9 cellular contexts compared by ENCODE assay signal in genomic region chr12:3129301-3130052, GRCh38. TPM values are rescaled to one million over a fixed set of nuclear protein-coding genes. Genes with fewer than 3 reads are reported as not detected.
DNase-seq lines count a peak whose midpoint lies in the region; ATAC-seq and TF ChIP-seq lines count a peak whose summit lies in the region.
"Had no signal": no experiment of that assay in that cellular context is flagged by ENCODE, and none has a peak within 500 bp of the region (broad histone marks: within the 10 kb centered on the region; RNA-seq: fewer than 3 reads in every experiment).

No MANE protein-coding gene starts in this region.

- peaks cover 15% of the 10 kb centered on the region for H3K4me1 ChIP-seq in parathyroid adenoma
- H3K4me1 ChIP-seq in vagina = peaks cover 40% of the 10 kb centered on the region

- TF ChIP-seq CTCF in parathyroid adenoma (IDR thresholded peaks at IDR 0.05) (no peak), vagina (IDR thresholded peaks at IDR 0.05) (no peak)

- no peaks in the 10 kb centered on the region for H3K9me3 ChIP-seq in parathyroid adenoma (ENCODE audit: control insufficient read depth, low read length)
- no peaks in the 10 kb centered on the region for H3K9me3 ChIP-seq in vagina

- no peak for TF ChIP-seq POLR2A in vagina (IDR thresholded peaks at IDR 0.05)

- peak overlapping the region; percentile 49 for H3K27ac ChIP-seq in parathyroid adenoma
- no peak overlapping the region for H3K27ac ChIP-seq in vagina

- no peaks in the 10 kb centered on the region for H3K27me3 ChIP-seq in parathyroid adenoma (ENCODE audit: control insufficient read depth, insufficient read depth, low read length)
- H3K27me3 ChIP-seq in vagina = no peaks in the 10 kb centered on the region

- intact Hi-C loops in vagina (cut with DNase I) = loop anchor here (10.0 kb wide), 1 partner anchor 55 kb away; the partner anchor contains the start of gene TSPAN9

- H3K4me3 ChIP-seq in parathyroid adenoma (ENCODE audit: low read depth, low read length) = no peak overlapping the region
- no peak overlapping the region for H3K4me3 ChIP-seq in vagina

- H3K79me2 ChIP-seq in parathyroid adenoma = peaks cover 13% of the 10 kb centered on the region

- no peak overlapping the region for H3K9ac ChIP-seq in parathyroid adenoma

- H3K36me3 ChIP-seq in parathyroid adenoma (ENCODE audit: control insufficient read depth, insufficient read depth, low read length) (no peaks in the 10 kb centered on the region), vagina (no peaks in the 10 kb centered on the region)

- peak; percentile 34 for DNase-seq in NCI-H82 (lab: John Stamatoyannopoulos, UW)
- DNase-seq in NCI-H82 treated with DMSO at 0.1 percent for 48 hours (lab: John Stamatoyannopoulos, UW; ENCODE audit: unreplicated experiment) = no peak
- DNase-seq in MV-4-11 (lab: John Stamatoyannopoulos, UW) = peak; percentile 92
- DNase-seq in amniotic epithelial cell (ENCODE audit: low read depth) = peak; percentile 85
- DNase-seq in HuH-7.5 (ENCODE audit: low spot score) = no peak
- DNase-seq in vagina (ENCODE audit: extremely low spot score in 2 of 2) = no peak
- DNase-seq: endodermal cell had no signal

- H2AFZ ChIP-seq in parathyroid adenoma = no peak overlapping the region

- no peak for ATAC-seq in GM18498 (IDR thresholded peaks at IDR 0.05; ENCODE audit: unreplicated experiment)

- H3K4me2 ChIP-seq in parathyroid adenoma (ENCODE audit: low read length) = no peak overlapping the region

RNA-seq across cellular contexts. Expression of gene TSPAN9, which starts 52.3 kb away (rescaled TPM):
- total RNA-seq in vagina = 32.2 TPM

Comparison
In these comparisons a context has a peak if more than half of its experiments do, and no peak if none do; other contexts are left out.
1. DNase-seq: peak in NCI-H82 (single experiment), MV-4-11 (single experiment) and amniotic epithelial cell (single experiment); none in NCI-H82 treated with DMSO at 0.1 percent for 48 hours (single experiment), HuH-7.5 (single experiment) and vagina (0 of 2).